8 cellular contexts compared by ENCODE assay signal in genomic region chr17:82751571-82752370, GRCh38. TPM values are rescaled to one million over a fixed set of nuclear protein-coding genes. Genes with fewer than 3 reads are reported as not detected.
DNase-seq lines count a peak whose midpoint lies in the region; ATAC-seq and TF ChIP-seq lines count a peak whose summit lies in the region.

Gene TBCD (plus strand): TSS chr17:82752065. CDS start chr17:82752194, 129 bp downstream.

- peaks cover 0 to 4% of the 10 kb centered on the region in 2 donors for H3K36me3 ChIP-seq in psoas muscle (ENCODE audit: insufficient read depth in 1 of 2, low read depth in 1 of 2)

- H3K27ac ChIP-seq in angular gyrus (ENCODE audit: low read depth, low read length) (peak within 1 kb of the TSS; percentile 73), psoas muscle (peak within 1 kb of the TSS; percentile 90)

- intact Hi-C loops in T-helper 2 cell treated with Interferon-gamma antibody and Interleukin-4, amounts not matched to agents 100 ng/mL and 5 ng/mL, for 36 hours (cut with micrococcal nuclease): loop anchor here (1.0 to 5.0 kb wide), 4 partner anchors 35 to 159 kb away; partner anchors contain the start of genes FN3KRP, RAB40B and WDR45B
- intact Hi-C loops in left ventricle myocardium superior (cut with micrococcal nuclease) (no loop called here), psoas muscle (cut with DNase I) (loop anchor here in 1 of 2 donors (2.0 kb wide), 1 partner anchor 33 kb away; no protein-coding TSS in a partner anchor)

- no peaks in the 10 kb centered on the region for H3K9me3 ChIP-seq in psoas muscle

- peak within 1 kb of the TSS; percentile 96 for H3K4me3 ChIP-seq in psoas muscle

- TF ChIP-seq CTCF in GM13976 (IDR thresholded peaks at IDR 0.05; ENCODE audit: borderline replicate concordance, control extremely low read depth, extremely low read depth, insufficient read depth, missing control alignments) (no peak), psoas muscle (IDR thresholded peaks at IDR 0.05) (no peak)

- no peaks in the 10 kb centered on the region for H3K27me3 ChIP-seq in psoas muscle (ENCODE audit: insufficient read depth in 3 of 3, low read length in 2 of 3)

- ATAC-seq in HG02852 (IDR thresholded peaks at IDR 0.05; ENCODE audit: unreplicated experiment) (peak; percentile 71), left ventricle myocardium superior (peak; percentile 90), psoas muscle (peak; percentile 88 to 92 (median 91))

- 0% methylated on average over 64 to 105 of the region's 114 CpGs for WGBS in psoas muscle, 3 donors

- in situ Hi-C loops in GM13976 (cut with MboI; ENCODE audit: low sequenced_read_pairs, unreplicated experiment): loop anchor here (25.0 kb wide), 1 partner anchor 89 kb away; no protein-coding TSS in a partner anchor

- peaks cover 6% of the 10 kb centered on the region for H3K4me1 ChIP-seq in psoas muscle

- DNase-seq in GM13976 (ENCODE audit: low spot score) (peak; percentile 99), NCI-H146 (lab: John Stamatoyannopoulos, UW) (peak; percentile 96), left ventricle myocardium superior (peak; percentile 93), psoas muscle (peak; percentile 91 to 95), ureter (ENCODE audit: low spot score) (peak; percentile 88)

RNA-seq across cellular contexts. Expression of gene TBCD, which starts in this region (rescaled TPM):
- 166 and 177 TPM in 2 replicates for total RNA-seq in T-helper 2 cell treated with Interferon-gamma antibody and Interleukin-4, amounts not matched to agents 100 ng/mL and 5 ng/mL, for 36 hours
- 53.4 TPM for total RNA-seq in left ventricle myocardium superior
- total RNA-seq in psoas muscle: 10 to 100 TPM; 34.7 to 46.1 (median 40.3) TPM
- polyA plus RNA-seq in psoas muscle: 10 to 100 TPM; 28.2 to 65.0 (median 31.4) TPM
- total RNA-seq in ureter: 122 TPM

Comparison
In these comparisons a context has a peak if more than half of its experiments do, and no peak if none do; other contexts are left out.
1. Peak in every context shown above with its lines: DNase-seq, ATAC-seq, H3K4me3 ChIP-seq and H3K27ac ChIP-seq.